25 cellular contexts compared by ENCODE assay signal in the genomic region with DNA sequence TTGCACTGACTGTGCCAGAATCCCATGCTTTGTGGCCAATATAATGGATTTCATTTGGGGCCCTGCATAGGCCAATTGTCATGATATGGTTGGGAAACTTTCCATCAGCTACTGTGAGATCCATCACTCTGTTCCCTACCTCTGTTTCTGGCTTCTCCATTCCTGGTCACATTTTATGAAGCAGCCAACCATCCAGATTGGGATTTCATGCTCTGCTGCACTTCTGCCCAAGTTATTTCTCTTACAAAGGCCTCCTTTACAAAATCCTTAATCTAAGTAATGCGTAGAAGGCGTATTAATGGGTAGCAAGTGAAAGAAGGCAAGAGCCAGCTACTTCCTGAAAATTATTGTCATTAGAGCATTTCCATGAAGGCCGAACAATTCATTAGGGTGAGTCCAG.
"Had no signal": no experiment of that assay in that cellular context is flagged by ENCODE, and none has a peak within 500 bp of the region (broad histone marks: within the 10 kb centered on the region; RNA-seq: fewer than 3 reads in every experiment).

No MANE protein-coding gene starts in this region.

- H3K9me3 ChIP-seq: heart right ventricle, left ventricle myocardium inferior, right lobe of liver, tibial nerve had no signal

- H3K27ac Mint-ChIP-seq: activated CD4-positive, alpha-beta T cell treated with anti-CD3 and anti-CD28 coated beads, Interleukin-2, amount 10 ng/mL, durations not matched to agents 7 days and 5 days; activated CD8-positive, alpha-beta T cell treated with anti-CD3 and anti-CD28 coated beads for 36 hours; activated naive CD4-positive, alpha-beta T cell treated with anti-CD3 and anti-CD28 coated beads, Interleukin-2, amount 50 U/mL, for 24 hours; activated naive CD8-positive, alpha-beta T cell treated with anti-CD3 and anti-CD28 coated beads, Interleukin-2, amount 50 U/mL, for 24 hours; activated T-helper 2 cell treated with anti-CD3 and anti-CD28 coated beads, Interferon-gamma antibody, Interleukin-2, Interleukin-4, amounts not matched to agents 10 μg/mL and 5 μg/mL and 100 μg/mL, durations not matched to agents 14 hours and 24 hours and 36 hours; effector memory CD8-positive, alpha-beta T cell; natural killer cell; WTC11 had no signal

- H3K36me3 ChIP-seq: heart right ventricle, left ventricle myocardium inferior, right lobe of liver, tibial nerve had no signal

- H3K4me3 ChIP-seq: coronary artery, dorsolateral prefrontal cortex, heart right ventricle, left ventricle myocardium inferior, lung, right lobe of liver, tibial nerve had no signal

- H3K27me3 ChIP-seq: dorsolateral prefrontal cortex, heart right ventricle, right lobe of liver, tibial nerve had no signal

- H3K27ac ChIP-seq: coronary artery, dorsolateral prefrontal cortex, heart right ventricle, left ventricle myocardium inferior, right lobe of liver, tibial nerve had no signal

- H3K4me1 Mint-ChIP-seq: activated CD4-positive, alpha-beta T cell treated with anti-CD3 and anti-CD28 coated beads, Interleukin-2, amount 10 ng/mL, durations not matched to agents 7 days and 5 days; activated naive CD4-positive, alpha-beta T cell treated with anti-CD3 and anti-CD28 coated beads, Interleukin-2, amount 50 U/mL, for 24 hours; activated naive CD8-positive, alpha-beta T cell treated with anti-CD3 and anti-CD28 coated beads, Interleukin-2, amount 50 U/mL, for 24 hours; natural killer cell had no signal

- DNase-seq: activated CD4-positive, alpha-beta T cell treated with anti-CD3 and anti-CD28 coated beads for 1 hour; activated CD4-positive, alpha-beta T cell treated with anti-CD3 and anti-CD28 coated beads, Interleukin-2, amount 10 ng/mL, durations not matched to agents 7 days and 5 days; activated CD8-positive, alpha-beta T cell treated with anti-CD3 and anti-CD28 coated beads for 36 hours; activated naive CD8-positive, alpha-beta T cell treated with anti-CD3 and anti-CD28 coated beads, Interleukin-2, amount 50 U/mL, for 24 hours; activated T-cell treated with anti-CD3 and anti-CD28 coated beads, Interleukin-2, amount 50 U/mL, for 48 hours; amygdala; cerebellar nuclear complex; dorsolateral prefrontal cortex; effector memory CD8-positive, alpha-beta T cell; foreskin fibroblast; heart right ventricle; kidney glomerular epithelial cell; left ventricle myocardium inferior; mesendoderm; natural killer cell; right lobe of liver; stimulated activated CD4-positive, alpha-beta T cell treated with anti-CD3 and anti-CD28 coated beads, Interleukin-2, amount 100 ng/mL, for 48 hours; stimulated activated naive CD4-positive, alpha-beta T cell treated with Interleukin-2 at 50 U/mL for 16 hours; T-helper 2 cell had no signal

- H3K27me3 Mint-ChIP-seq: activated CD4-positive, alpha-beta T cell treated with anti-CD3 and anti-CD28 coated beads, Interleukin-2, amount 10 ng/mL, durations not matched to agents 7 days and 5 days; activated CD8-positive, alpha-beta T cell treated with anti-CD3 and anti-CD28 coated beads for 36 hours; activated naive CD4-positive, alpha-beta T cell treated with anti-CD3 and anti-CD28 coated beads, Interleukin-2, amount 50 U/mL, for 24 hours; activated naive CD8-positive, alpha-beta T cell treated with anti-CD3 and anti-CD28 coated beads, Interleukin-2, amount 50 U/mL, for 24 hours; effector memory CD8-positive, alpha-beta T cell had no signal

- H3K4me3 Mint-ChIP-seq: activated CD4-positive, alpha-beta T cell treated with anti-CD3 and anti-CD28 coated beads, Interleukin-2, amount 10 ng/mL, durations not matched to agents 7 days and 5 days; activated CD8-positive, alpha-beta T cell treated with anti-CD3 and anti-CD28 coated beads for 36 hours; activated naive CD4-positive, alpha-beta T cell treated with anti-CD3 and anti-CD28 coated beads, Interleukin-2, amount 50 U/mL, for 24 hours; activated naive CD8-positive, alpha-beta T cell treated with anti-CD3 and anti-CD28 coated beads, Interleukin-2, amount 50 U/mL, for 24 hours; effector memory CD8-positive, alpha-beta T cell; natural killer cell; WTC11 had no signal

- ATAC-seq: activated CD8-positive, alpha-beta T cell treated with anti-CD3 and anti-CD28 coated beads for 36 hours; activated naive CD8-positive, alpha-beta T cell treated with anti-CD3 and anti-CD28 coated beads, Interleukin-2, amount 50 U/mL, for 24 hours; effector memory CD8-positive, alpha-beta T cell; heart right ventricle; natural killer cell; right lobe of liver; WTC11 had no signal

- H3K9me3 Mint-ChIP-seq: activated CD4-positive, alpha-beta T cell treated with anti-CD3 and anti-CD28 coated beads, Interleukin-2, amount 10 ng/mL, durations not matched to agents 7 days and 5 days; activated CD8-positive, alpha-beta T cell treated with anti-CD3 and anti-CD28 coated beads for 36 hours; activated naive CD4-positive, alpha-beta T cell treated with anti-CD3 and anti-CD28 coated beads, Interleukin-2, amount 50 U/mL, for 24 hours; activated T-helper 2 cell treated with anti-CD3 and anti-CD28 coated beads, Interferon-gamma antibody, Interleukin-2, Interleukin-4, amounts not matched to agents 10 μg/mL and 5 μg/mL and 100 μg/mL, durations not matched to agents 14 hours and 24 hours and 36 hours; WTC11 had no signal

- H3K36me3 Mint-ChIP-seq: activated naive CD4-positive, alpha-beta T cell treated with anti-CD3 and anti-CD28 coated beads, Interleukin-2, amount 50 U/mL, for 24 hours; natural killer cell; WTC11 had no signal

- H3K4me1 ChIP-seq: right lobe of liver had no signal
